Comparison of ENCODE assay signal across 9 cellular contexts in the genomic region with DNA sequence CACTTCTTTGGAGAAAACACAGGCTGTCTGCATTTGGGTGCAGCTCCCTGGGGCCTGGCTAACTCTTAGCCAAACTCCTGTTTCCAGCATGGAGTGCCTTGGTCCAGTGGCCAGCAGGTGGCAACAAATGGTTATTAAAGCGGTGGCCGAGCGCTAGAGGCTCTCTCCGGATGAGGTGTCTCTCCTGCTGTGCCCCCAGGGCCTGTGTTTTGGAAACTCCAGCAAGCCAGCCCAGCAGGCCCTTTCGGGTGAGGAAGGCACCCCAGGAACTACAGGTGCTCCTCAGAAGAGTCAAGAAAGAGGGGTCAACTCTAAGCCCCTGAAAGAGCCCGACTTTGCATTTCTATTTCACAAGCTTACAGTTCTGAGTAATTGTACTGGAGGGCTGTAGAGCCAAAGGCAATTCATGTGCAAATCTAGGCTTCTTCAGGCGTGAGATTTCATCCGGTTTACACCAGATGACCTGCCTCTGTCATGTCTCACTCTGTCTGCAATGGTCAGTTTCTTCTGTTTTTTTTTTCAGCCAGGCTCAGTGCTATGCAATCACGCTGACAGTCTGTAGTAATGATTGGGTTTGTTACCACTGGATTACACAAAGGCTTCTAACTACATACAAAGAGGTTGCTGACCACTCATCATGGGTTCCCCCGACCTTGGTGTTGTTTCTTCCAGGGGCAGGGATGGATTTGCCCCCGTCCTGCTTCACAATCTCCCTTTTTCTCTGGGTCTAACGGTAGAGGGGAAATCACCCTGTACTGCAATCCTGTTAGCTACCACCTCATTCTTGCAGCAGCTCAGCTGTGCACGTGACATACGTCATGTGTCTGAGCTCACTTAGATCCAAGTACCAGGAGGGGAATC. TPM values are rescaled to one million over a fixed set of nuclear protein-coding genes. Genes with fewer than 3 reads are reported as not detected.
DNase-seq lines count a peak whose midpoint lies in the region; ATAC-seq and TF ChIP-seq lines count a peak whose summit lies in the region.
"Had no signal": no experiment of that assay in that cellular context is flagged by ENCODE, and none has a peak within 500 bp of the region (broad histone marks: within the 10 kb centered on the region; RNA-seq: fewer than 3 reads in every experiment).

No MANE protein-coding gene starts in this region.

- H3K27ac ChIP-seq in vagina, result peak overlapping the region; percentile 66
- H3K27ac ChIP-seq: neutrophil had no signal

- TF ChIP-seq POLR2A in vagina (IDR thresholded peaks at IDR 0.05), result no peak

- peaks cover 60% of the 10 kb centered on the region for H3K4me1 Mint-ChIP-seq in nephron

- intact Hi-C loops in vagina (cut with DNase I), result loop anchor here (5.0 kb wide), 1 partner anchor 215 kb away; no protein-coding TSS in a partner anchor

- H3K27me3 ChIP-seq in vagina, result no peaks in the 10 kb centered on the region

- H3K4me3 Mint-ChIP-seq in nephron, result peak overlapping the region in 1 of 3 experiments; percentile 10

- H3K36me3 ChIP-seq in vagina, result no peaks in the 10 kb centered on the region
- H3K36me3 ChIP-seq: neutrophil had no signal

- peak; percentile 50 for ATAC-seq in HG03060 (IDR thresholded peaks at IDR 0.05; ENCODE audit: low read depth, unreplicated experiment)

- no peaks in the 10 kb centered on the region for H3K9me3 Mint-ChIP-seq in nephron

- H3K4me1 ChIP-seq in vagina, result peaks cover 10% of the 10 kb centered on the region

- peak; percentile 81 for DNase-seq in A172 (ENCODE audit: low spot score)
- no peak for DNase-seq in GM12864 (ENCODE audit: low read depth)
- DNase-seq in NCI-H345 (lab: John Stamatoyannopoulos, UW), result peak; percentile 72
- DNase-seq in activated CD8-positive, alpha-beta memory T cell treated with anti-CD3 and anti-CD28 coated beads, Interleukin-2, amount 50 U/mL, for 48 hours, result peak; percentile 68
- peak; percentile 80 for DNase-seq in fibroblast of the aortic adventitia (ENCODE audit: low read depth)
- no peak for DNase-seq in vagina (ENCODE audit: extremely low spot score in 2 of 2)

- peak overlapping the region; percentile 52 to 82 (median 62) for H3K27ac Mint-ChIP-seq in nephron

- H3K27me3 Mint-ChIP-seq in nephron (ENCODE audit: low read depth), result no peaks in the 10 kb centered on the region

- H3K36me3 Mint-ChIP-seq in nephron (ENCODE audit: low read depth), result no peaks in the 10 kb centered on the region

- H3K4me3 ChIP-seq in GM12864 (ENCODE audit: low read depth, low read length) (no peak overlapping the region), fibroblast of the aortic adventitia (ENCODE audit: low read depth, low read length) (no peak overlapping the region), vagina (no peak overlapping the region)

- TF ChIP-seq CTCF in GM12864 (IDR thresholded peaks at IDR 0.05; ENCODE audit: low read depth, low read length, missing control alignments) (peak; percentile 63), fibroblast of the aortic adventitia (IDR thresholded peaks at IDR 0.05; ENCODE audit: insufficient read depth, low read length) (peak; percentile 91), nephron (IDR thresholded peaks at IDR 0.05; ENCODE audit: unreplicated experiment in 3 of 3) (peak; percentile 79 to 94 (median 94)), vagina (IDR thresholded peaks at IDR 0.05) (peak; percentile 69 to 78 (median 78))

- no peaks in the 10 kb centered on the region for H3K9me3 ChIP-seq in vagina
- H3K9me3 ChIP-seq: neutrophil had no signal

RNA-seq across cellular contexts. Expression of a gene that starts 7.6 kb away (rescaled TPM):
- total RNA-seq in A172 (2014; rRNA removed; shearing (Covaris generic)), result not detected in 2 replicates
- not detected in 2 replicates for total RNA-seq in fibroblast of the aortic adventitia (ENCODE audit: low replicate concordance)
- not detected for total RNA-seq in vagina

Comparison
In these comparisons a context has a peak if more than half of its experiments do, and no peak if none do; other contexts are left out.
1. DNase-seq: peak in A172 (single experiment), NCI-H345 (single experiment), activated CD8-positive, alpha-beta memory T cell treated with anti-CD3 and anti-CD28 coated beads, Interleukin-2, amount 50 U/mL, for 48 hours (single experiment) and fibroblast of the aortic adventitia (single experiment); none in GM12864 (single experiment) and vagina (0 of 2).
2. Peak in every context shown above with its lines, with median percentiles within 50 percentile points of each other: CTCF ChIP-seq.